ENCODE assay signal across 11 cellular contexts in the genomic region with DNA sequence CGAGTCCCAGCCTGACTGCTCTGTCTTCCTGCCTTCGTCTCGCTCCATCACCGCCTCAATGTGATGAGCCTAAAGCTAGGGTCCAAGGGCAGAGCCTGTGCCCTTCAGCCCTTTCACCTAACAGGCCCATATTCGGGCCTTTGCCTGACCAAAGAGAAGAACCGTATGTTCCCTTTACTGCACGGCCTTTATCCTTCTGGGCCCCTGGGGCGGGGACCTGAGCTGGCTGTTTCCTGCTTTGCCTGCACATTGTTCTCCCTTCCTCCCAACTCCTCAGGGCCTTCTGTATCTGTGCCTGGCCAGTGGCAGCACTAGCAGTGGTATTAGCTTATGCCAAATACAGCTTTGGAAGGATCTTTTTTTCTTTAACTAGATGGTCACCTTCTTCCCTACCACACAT. TPM values are rescaled to one million over a fixed set of nuclear protein-coding genes. Genes with fewer than 3 reads are reported as not detected.
DNase-seq lines count a peak whose midpoint lies in the region; ATAC-seq and TF ChIP-seq lines count a peak whose summit lies in the region.
"Had no signal": no experiment of that assay in that cellular context is flagged by ENCODE, and none has a peak within 500 bp of the region (broad histone marks: within the 10 kb centered on the region; RNA-seq: fewer than 3 reads in every experiment).

No MANE protein-coding gene starts in this region.

- TF ChIP-seq CTCF in uterus (IDR thresholded peaks at IDR 0.05) (no peak), adrenal gland (IDR thresholded peaks at IDR 0.05) (no peak)

- intact Hi-C loops in left colon (cut with DNase I, micrococcal nuclease): no loop called here
- intact Hi-C loops in uterus (cut with DNase I; ENCODE audit: low total_unique reads): no loop called here
- intact Hi-C loops in adrenal gland (cut with DNase I): no loop called here

- no peaks in the 10 kb centered on the region for H3K4me1 ChIP-seq in uterus
- H3K4me1 ChIP-seq in adrenal gland (replicated peaks in 1 of 2): peaks cover 15% of the 10 kb centered on the region in 2 donors
- H3K4me1 ChIP-seq: neural progenitor cell had no signal

- peaks cover 19% of the 10 kb centered on the region for H3K36me3 Mint-ChIP-seq in activated naive CD4-positive, alpha-beta T cell treated with anti-CD3 and anti-CD28 coated beads, Interleukin-2, amount 50 U/mL, for 24 hours

- peaks cover 34% of the 10 kb centered on the region for H3K4me1 Mint-ChIP-seq in activated naive CD4-positive, alpha-beta T cell treated with anti-CD3 and anti-CD28 coated beads, Interleukin-2, amount 50 U/mL, for 24 hours
- H3K4me1 Mint-ChIP-seq: neural progenitor cell had no signal

- no peak overlapping the region for H3K4me3 Mint-ChIP-seq in activated naive CD4-positive, alpha-beta T cell treated with anti-CD3 and anti-CD28 coated beads, Interleukin-2, amount 50 U/mL, for 24 hours
- H3K4me3 Mint-ChIP-seq: neural progenitor cell had no signal

- H3K36me3 ChIP-seq in uterus (no peaks in the 10 kb centered on the region), adrenal gland (replicated peaks in 1 of 2) (peaks cover 0 to 60% of the 10 kb centered on the region in 2 donors)

- ATAC-seq in left colon (peak; percentile 65), HG03045 (IDR thresholded peaks at IDR 0.05; ENCODE audit: unreplicated experiment) (no peak)

- no peak for TF ChIP-seq POLR2A in uterus (IDR thresholded peaks at IDR 0.05)
- TF ChIP-seq POLR2A in adrenal gland (IDR thresholded peaks at IDR 0.05): no peak

- no peaks in the 10 kb centered on the region for H3K27me3 Mint-ChIP-seq in activated naive CD4-positive, alpha-beta T cell treated with anti-CD3 and anti-CD28 coated beads, Interleukin-2, amount 50 U/mL, for 24 hours

- H3K9me3 Mint-ChIP-seq in activated naive CD4-positive, alpha-beta T cell treated with anti-CD3 and anti-CD28 coated beads, Interleukin-2, amount 50 U/mL, for 24 hours: no peaks in the 10 kb centered on the region
- H3K9me3 Mint-ChIP-seq: neural progenitor cell had no signal

- H3K4me3 ChIP-seq in uterus: no peak overlapping the region
- no peak overlapping the region for H3K4me3 ChIP-seq in adrenal gland
- H3K4me3 ChIP-seq: neural progenitor cell had no signal

- no peaks in the 10 kb centered on the region for H3K27me3 ChIP-seq in uterus
- no peaks in the 10 kb centered on the region for H3K27me3 ChIP-seq in adrenal gland
- H3K27me3 ChIP-seq: neural progenitor cell had no signal

- no peak for DNase-seq in activated naive CD4-positive, alpha-beta T cell (lab: John Stamatoyannopoulos, UW)
- no peak for DNase-seq in left colon
- no peak for DNase-seq in uterus
- DNase-seq in adrenal gland: no peak
- DNase-seq: activated CD8-positive, alpha-beta memory T cell treated with anti-CD3 and anti-CD28 coated beads, Interleukin-2, amount 50 U/mL, for 48 hours; cortex of kidney; NCI-H1105; NCI-H774 had no signal

- H3K27ac Mint-ChIP-seq in activated naive CD4-positive, alpha-beta T cell treated with anti-CD3 and anti-CD28 coated beads, Interleukin-2, amount 50 U/mL, for 24 hours: peak overlapping the region; percentile 88

- H3K9me3 ChIP-seq in uterus (no peaks in the 10 kb centered on the region), adrenal gland (replicated peaks in 1 of 3) (no peaks in the 10 kb centered on the region)

- 82 to 86% (median 82%) methylated on average over 8 of the region's 8 CpGs for WGBS in adrenal gland, 4 donors

- H3K27ac ChIP-seq in uterus (peak overlapping the region; percentile 65 to 81), adrenal gland (peak overlapping the region in 2 of 5 donors; percentile 30 to 49)
- H3K27ac ChIP-seq: neural progenitor cell had no signal

RNA-seq across cellular contexts. Expression of a gene that starts 8.5 kb away (rescaled TPM):
- 10 to 100 TPM; 17.1 to 21.9 TPM for total RNA-seq in left colon
- 10 to 100 TPM in 3 of 4 donors, 1 to 10 TPM in 1; 6.7 to 57.5 (median 27.0) TPM for total RNA-seq in uterus
- total RNA-seq in adrenal gland: 10 to 100 TPM; 28.0 to 89.3 (median 60.0) TPM
- 100 to 1,000 TPM in 2 of 3 donors, 10 to 100 TPM in 1; 33.4 to 129 (median 118) TPM for polyA plus RNA-seq in adrenal gland

RNA-seq across cellular contexts. Expression of a gene that starts 14.3 kb away (rescaled TPM):
- total RNA-seq in left colon (1,000 to 10,000 TPM; 1,832 to 2,224 TPM), uterus (1,000 to 10,000 TPM; 1,103 to 4,858 (median 2,577) TPM), adrenal gland (1,000 to 10,000 TPM; 1,276 to 1,610 (median 1,571) TPM)
- 1,000 to 10,000 TPM; 1,464 to 3,646 (median 1,841) TPM for polyA plus RNA-seq in adrenal gland

RNA-seq across cellular contexts. Expression of a gene that starts 15.8 kb away (rescaled TPM):
- total RNA-seq in left colon (10 to 100 TPM; 44.4 to 48.6 TPM), uterus (100 to 1,000 TPM in 3 of 4 donors, 10 to 100 TPM in 1; 98.4 to 203 (median 134) TPM), adrenal gland (100 to 1,000 TPM in 7 of 8 donors, 10 to 100 TPM in 1; 95.5 to 156 (median 127) TPM)
- 100 to 1,000 TPM in 1 of 3 donors, 10 to 100 TPM in 2; 27.2 to 103 (median 35.4) TPM for polyA plus RNA-seq in adrenal gland

RNA-seq across cellular contexts. Expression of a gene that starts 25.8 kb away (rescaled TPM):
- total RNA-seq in left colon (1 to 10 TPM; 3.5 to 4.1 TPM), uterus (1 to 10 TPM; 1.3 to 9.8 (median 4.2) TPM), adrenal gland (10 to 100 TPM in 3 of 8 donors, 1 to 10 TPM in 5; 4.3 to 15.0 (median 8.8) TPM)
- polyA plus RNA-seq in adrenal gland: 1 to 10 TPM; 2.2 to 5.5 (median 5.0) TPM

RNA-seq across cellular contexts. Expression of a gene that starts 27.4 kb away (rescaled TPM):
- total RNA-seq in left colon: 1,000 to 10,000 TPM; 2,955 to 2,956 TPM
- total RNA-seq in uterus: 1,000 to 10,000 TPM; 1,022 to 4,789 (median 2,600) TPM
- total RNA-seq in adrenal gland: 1,000 to 10,000 TPM; 1,635 to 4,364 (median 3,125) TPM
- polyA plus RNA-seq in adrenal gland: 1,000 to 10,000 TPM; 2,153 to 6,204 (median 2,446) TPM
